Comparison of ENCODE assay signal across 8 cellular contexts in the genomic region with DNA sequence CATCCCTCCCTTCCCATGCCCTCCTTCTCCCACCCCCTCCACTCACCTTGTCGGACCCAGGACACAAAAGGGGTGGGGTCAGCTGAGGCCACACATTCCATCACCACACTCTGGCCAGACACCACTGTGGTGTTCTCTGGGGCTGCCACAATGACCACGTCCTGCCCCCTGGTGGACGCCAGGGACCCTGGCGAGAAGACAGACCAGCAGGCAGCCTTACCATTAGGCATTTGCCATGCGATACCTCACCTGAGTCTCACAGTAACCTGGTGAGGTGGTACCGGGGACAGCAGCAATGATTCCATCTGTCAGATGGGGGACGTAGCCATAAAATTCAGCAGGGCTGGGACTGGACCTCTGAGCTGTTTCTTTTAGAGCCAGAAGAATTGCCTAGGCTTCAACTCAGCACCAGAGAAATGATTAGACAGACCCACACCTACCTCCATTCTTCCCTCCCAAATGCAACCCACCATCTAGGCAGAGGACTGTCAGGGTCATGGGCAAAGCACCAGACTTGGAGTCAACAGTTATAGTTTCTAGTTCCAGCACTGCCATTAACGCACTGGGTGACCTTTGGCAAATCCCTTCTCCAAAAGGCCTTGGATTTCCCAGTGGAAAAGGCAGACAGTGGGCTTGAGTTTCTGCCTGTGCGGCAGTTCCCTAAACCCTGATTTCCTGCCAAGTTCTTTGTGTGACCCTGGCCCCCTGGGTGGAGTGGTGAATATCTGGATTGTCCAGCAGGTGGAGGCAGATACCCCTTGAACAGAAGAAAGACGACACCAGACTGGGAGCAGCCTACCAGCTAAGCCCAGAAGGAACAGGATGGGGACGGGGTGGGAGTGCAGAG. TPM values are rescaled to one million over a fixed set of nuclear protein-coding genes. Genes with fewer than 3 reads are reported as not detected.
DNase-seq lines count a peak whose midpoint lies in the region; ATAC-seq, FAIRE-seq and TF ChIP-seq lines count a peak whose summit lies in the region.

No MANE protein-coding gene starts in this region.

- WGBS in lung, 2 donors: 27 to 34% methylated on average over 11 of the region's 11 CpGs

- H3K4me1 ChIP-seq in lung (ENCODE audit: control insufficient read depth in 2 of 2, insufficient read depth in 2 of 2, low read length in 2 of 2): peaks cover 0 to 7% of the 10 kb centered on the region in 2 donors

- H3K36me3 ChIP-seq in lung (ENCODE audit: control insufficient read depth in 2 of 2, insufficient read depth in 2 of 2, low read length in 2 of 2): no peaks in the 10 kb centered on the region

- no peak for TF ChIP-seq CTCF in activated B cell treated with CpG ODN at 0.5 μM for 24 hours (IDR thresholded peaks at IDR 0.05)
- peak in 50 of 56 donors; percentile 24 to 68 (median 45) for TF ChIP-seq CTCF in dorsolateral prefrontal cortex (IDR thresholded peaks at IDR 0.05 in 54 of 56, conservative IDR thresholded peaks at IDR 0.05 in 2 of 56; ENCODE audit: low read depth in 1 of 56, partially characterized antibody in 56 of 56)
- peak; percentile 44 for TF ChIP-seq CTCF in lung (IDR thresholded peaks at IDR 0.05; ENCODE audit: control extremely low read depth, extremely low read depth)

- H3K9me3 Mint-ChIP-seq in activated B cell treated with CpG ODN at 0.5 μM for 24 hours: no peaks in the 10 kb centered on the region

- DNase-seq in AML-193 (lab: John Stamatoyannopoulos, UW) (peak; percentile 43), H54 (ENCODE audit: insufficient read length, low spot score) (peak; percentile 87), NCI-H345 (lab: John Stamatoyannopoulos, UW) (peak; percentile 77), activated B cell treated with CpG ODN at 0.5 μM for 24 hours (no peak), dorsolateral prefrontal cortex (peak in 4 of 10 donors; percentile 37 to 53 (median 44)), lung (ENCODE audit: low spot score) (no peak)
- peak; percentile 69 for DNase-seq in stimulated activated naive CD8-positive, alpha-beta T cell treated with anti-CD3 and anti-CD28 coated beads, Interleukin-15, Interleukin-2, amounts not matched to agents 100 U/mL and 50 U/mL, for 24 hours

- H3K27me3 Mint-ChIP-seq in activated B cell treated with CpG ODN at 0.5 μM for 24 hours: peaks cover 59% of the 10 kb centered on the region

- FAIRE-seq in H54 (lab: Jason Lieb, UNC): no peak

- POLR2A ChIA-PET in activated B cell treated with CpG ODN at 0.5 μM for 24 hours (lab: Charles Lee): no interaction called here

- H3K36me3 Mint-ChIP-seq in activated B cell treated with CpG ODN at 0.5 μM for 24 hours (ENCODE audit: low read depth): no peaks in the 10 kb centered on the region

- no peak overlapping the region for H3K27ac ChIP-seq in dorsolateral prefrontal cortex
- H3K27ac ChIP-seq in lung (ENCODE audit: low read depth in 1 of 2, low read length in 1 of 2): no peak overlapping the region

- ATAC-seq in activated B cell treated with CpG ODN at 0.5 μM for 24 hours (ENCODE audit: low read depth) (peak; percentile 66), lung (ENCODE audit: insufficient read depth, low FRiP score) (peak; percentile 8), HG03045 (IDR thresholded peaks at IDR 0.05; ENCODE audit: unreplicated experiment) (no peak)
- ATAC-seq in stimulated activated naive CD8-positive, alpha-beta T cell treated with anti-CD3 and anti-CD28 coated beads, Interleukin-15, Interleukin-2, amounts not matched to agents 100 U/mL and 50 U/mL, for 24 hours: peak; percentile 68

- H3K9me3 ChIP-seq in lung (ENCODE audit: control insufficient read depth in 2 of 2, insufficient read depth in 1 of 2, low read length in 1 of 2): peaks cover 0 to 3% of the 10 kb centered on the region in 2 donors

- no peak for TF ChIP-seq POLR2A in H54 (IDR thresholded peaks at IDR 0.05; ENCODE audit: low read depth, low read length)

- H3K27ac Mint-ChIP-seq in activated B cell treated with CpG ODN at 0.5 μM for 24 hours: no peak overlapping the region

- CTCF ChIA-PET in activated B cell treated with CpG ODN at 0.5 μM for 24 hours (lab: Charles Lee): interaction anchor here (0.8 to 2.4 kb wide), 5 partner anchors 10 to 1165 kb away, joined by 3 to 9 read pairs (median 3); a partner anchor contains a TSS

- peaks cover 0 to 11% (median 0%) of the 10 kb centered on the region in 45 donors for H3K27me3 ChIP-seq in dorsolateral prefrontal cortex
- H3K27me3 ChIP-seq in lung (ENCODE audit: control insufficient read depth, insufficient read depth): no peaks in the 10 kb centered on the region

- intact Hi-C loops in activated B cell treated with CpG ODN at 0.5 μM for 24 hours (cut with micrococcal nuclease) (loop anchor here (1.0 to 2.0 kb wide), 2 partner anchors 82 to 886 kb away; no protein-coding TSS in a partner anchor), dorsolateral prefrontal cortex (cut with DNase I) (no loop called here)

- no peak overlapping the region for H3K4me3 Mint-ChIP-seq in activated B cell treated with CpG ODN at 0.5 μM for 24 hours

- peaks cover 8% of the 10 kb centered on the region for H3K4me1 Mint-ChIP-seq in activated B cell treated with CpG ODN at 0.5 μM for 24 hours

- H3K4me3 ChIP-seq in dorsolateral prefrontal cortex: no peak overlapping the region
- no peak overlapping the region for H3K4me3 ChIP-seq in lung

RNA-seq across cellular contexts. Expression of a gene that starts 21.8 kb away (rescaled TPM):
- total RNA-seq in activated B cell treated with CpG ODN at 0.5 μM for 24 hours (not detected in 2 replicates), dorsolateral prefrontal cortex (10 to 100 TPM in 54 of 120 experiments, 1 to 10 TPM in 66; 4.9 to 22.3 (median 9.6) TPM), lung (10 to 100 TPM in 1 of 2 donors, 1 to 10 TPM in 1; 1.3 to 20.5 TPM)
- under 1 TPM; 0.15 to 0.31 TPM for polyA plus RNA-seq in lung

RNA-seq across cellular contexts. Expression of a gene that starts 23.2 kb away (rescaled TPM):
- total RNA-seq in activated B cell treated with CpG ODN at 0.5 μM for 24 hours: not detected in 2 replicates
- 10 to 100 TPM in 2 of 120 experiments, 1 to 10 TPM in 118; 1.7 to 11.7 (median 4.9) TPM for total RNA-seq in dorsolateral prefrontal cortex
- total RNA-seq in lung: 1 to 10 TPM in 1 of 2 donors, under 1 TPM in 1; 0.09 to 1.3 TPM
- not detected for polyA plus RNA-seq in lung

Comparison
In these comparisons a context has a peak if more than half of its experiments do, and no peak if none do; other contexts are left out.
1. DNase-seq: peak in AML-193 (2 of 2), H54 (single experiment), NCI-H345 (single experiment) and stimulated activated naive CD8-positive, alpha-beta T cell treated with anti-CD3 and anti-CD28 coated beads, Interleukin-15, Interleukin-2, amounts not matched to agents 100 U/mL and 50 U/mL, for 24 hours (single experiment); none in activated B cell treated with CpG ODN at 0.5 μM for 24 hours (single experiment) and lung (single experiment).